Comparison of ENCODE assay signal across 8 cellular contexts in the genomic region with DNA sequence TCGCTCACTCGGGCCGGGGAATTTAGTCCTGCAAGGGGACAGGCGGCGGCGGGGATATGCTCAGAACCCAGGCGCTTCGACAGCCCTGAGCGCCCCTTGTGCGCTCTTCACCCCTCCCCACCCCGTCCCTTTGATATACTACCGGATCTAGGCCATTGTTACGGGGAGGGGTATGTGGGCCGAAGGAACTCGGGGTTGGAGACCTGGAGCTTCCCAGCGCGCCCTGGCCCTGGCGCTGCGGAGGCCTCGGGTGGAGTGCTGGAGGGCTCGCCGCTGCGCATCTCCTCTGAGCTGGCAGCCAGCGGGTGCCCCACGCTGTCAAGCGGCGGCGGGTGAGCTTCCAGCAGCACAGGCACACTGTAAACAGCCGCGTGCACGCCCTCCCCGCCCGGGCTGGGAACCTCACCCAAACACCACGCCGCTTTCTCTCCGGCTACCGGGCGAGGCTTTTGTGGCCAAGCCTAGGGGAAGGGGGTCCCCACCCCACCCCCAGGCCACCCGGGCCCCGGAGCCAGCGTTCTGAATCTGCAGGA. TPM values are rescaled to one million over a fixed set of nuclear protein-coding genes. Genes with fewer than 3 reads are reported as not detected.
A peak's percentile ranks its signal among the peaks of the same experiment; 100 is the strongest.
DNase-seq lines count a peak whose midpoint lies in the region; ATAC-seq and TF ChIP-seq lines count a peak whose summit lies in the region.

No MANE protein-coding gene starts in this region.

- H3K27me3 Mint-ChIP-seq in activated naive CD8-positive, alpha-beta T cell treated with anti-CD3 and anti-CD28 coated beads for 36 hours: no peaks in the 10 kb centered on the region
- H3K27me3 Mint-ChIP-seq in stimulated activated memory B cell treated with anti-CD40 and anti-IgM and Interleukin-4, amounts not matched to agents 10 μg/mL and 1 μg/mL and 100 μg/mL, for 72 hours: no peaks in the 10 kb centered on the region

- H3K4me3 ChIP-seq in HL-60 (replicated peaks; ENCODE audit: insufficient read depth, low read length) (no peak overlapping the region), iPS-18c (ENCODE audit: insufficient read depth, low read depth, low read length) (peak overlapping the region; percentile 43; the same call in 1 of the 2 replicates)

- no peaks in the 10 kb centered on the region for H3K9me3 Mint-ChIP-seq in activated naive CD8-positive, alpha-beta T cell treated with anti-CD3 and anti-CD28 coated beads for 36 hours
- no peaks in the 10 kb centered on the region for H3K9me3 Mint-ChIP-seq in stimulated activated memory B cell treated with anti-CD40 and anti-IgM and Interleukin-4, amounts not matched to agents 10 μg/mL and 1 μg/mL and 100 μg/mL, for 72 hours

- H3K36me3 Mint-ChIP-seq in activated naive CD8-positive, alpha-beta T cell treated with anti-CD3 and anti-CD28 coated beads for 36 hours: peaks cover 3% of the 10 kb centered on the region
- H3K36me3 Mint-ChIP-seq in stimulated activated memory B cell treated with anti-CD40 and anti-IgM and Interleukin-4, amounts not matched to agents 10 μg/mL and 1 μg/mL and 100 μg/mL, for 72 hours: no peaks in the 10 kb centered on the region

- peaks cover 14% of the 10 kb centered on the region for H3K4me1 Mint-ChIP-seq in activated naive CD8-positive, alpha-beta T cell treated with anti-CD3 and anti-CD28 coated beads for 36 hours
- peaks cover 16% of the 10 kb centered on the region for H3K4me1 Mint-ChIP-seq in stimulated activated memory B cell treated with anti-CD40 and anti-IgM and Interleukin-4, amounts not matched to agents 10 μg/mL and 1 μg/mL and 100 μg/mL, for 72 hours

- peak overlapping the region; percentile 67 for H3K4me3 Mint-ChIP-seq in activated naive CD8-positive, alpha-beta T cell treated with anti-CD3 and anti-CD28 coated beads for 36 hours
- peak overlapping the region; percentile 81 for H3K4me3 Mint-ChIP-seq in stimulated activated memory B cell treated with anti-CD40 and anti-IgM and Interleukin-4, amounts not matched to agents 10 μg/mL and 1 μg/mL and 100 μg/mL, for 72 hours

- DNase-seq in AG08396 (ENCODE audit: low spot score): peak; percentile 63
- DNase-seq in HL-60 (ENCODE audit: low read depth in 1 of 2, low spot score in 1 of 2): peak in 1 of 2 experiments; percentile 42
- DNase-seq in activated naive CD8-positive, alpha-beta T cell treated with anti-CD3 and anti-CD28 coated beads for 36 hours: no peak
- no peak for DNase-seq in GM19240 (ENCODE audit: insufficient read length, low spot score)

- H3K27ac ChIP-seq in HL-60 (replicated peaks): peak overlapping the region; percentile 93

- no peak for ATAC-seq in stimulated activated memory B cell treated with anti-CD40 and anti-IgM and Interleukin-4, amounts not matched to agents 10 μg/mL and 1 μg/mL and 100 μg/mL, for 72 hours
- ATAC-seq in HG03460 (IDR thresholded peaks at IDR 0.05; ENCODE audit: unreplicated experiment) (no peak), HG03175 (IDR thresholded peaks at IDR 0.05; ENCODE audit: unreplicated experiment) (no peak)

- H3K9me3 ChIP-seq in iPS-18c (ENCODE audit: control insufficient read depth, insufficient read depth, low read length): peaks cover 12% of the 10 kb centered on the region

- TF ChIP-seq CTCF in HL-60 (IDR thresholded peaks at IDR 0.05; ENCODE audit: insufficient read depth, low read length): no peak

- no peaks in the 10 kb centered on the region for H3K27me3 ChIP-seq in HL-60 (ENCODE audit: insufficient read depth, poor library complexity, severe bottlenecking)

- H3K27ac Mint-ChIP-seq in activated naive CD8-positive, alpha-beta T cell treated with anti-CD3 and anti-CD28 coated beads for 36 hours: no peak overlapping the region
- no peak overlapping the region for H3K27ac Mint-ChIP-seq in stimulated activated memory B cell treated with anti-CD40 and anti-IgM and Interleukin-4, amounts not matched to agents 10 μg/mL and 1 μg/mL and 100 μg/mL, for 72 hours

RNA-seq across cellular contexts. Expression of a gene that starts 54.5 kb away (rescaled TPM):
- 10 to 100 TPM; 32.3 to 36.0 TPM for total RNA-seq in activated naive CD8-positive, alpha-beta T cell treated with anti-CD3 and anti-CD28 coated beads for 36 hours
